ENCODE assay signal across 30 cellular contexts in genomic region chr2:43948370-43948769, GRCh38. TPM values are rescaled to one million over a fixed set of nuclear protein-coding genes. Genes with fewer than 3 reads are reported as not detected.
DNase-seq lines count a peak whose midpoint lies in the region; ATAC-seq and TF ChIP-seq lines count a peak whose summit lies in the region.
"Had no signal": no experiment of that assay in that cellular context is flagged by ENCODE, and none has a peak within 500 bp of the region (broad histone marks: within the 10 kb centered on the region; RNA-seq: fewer than 3 reads in every experiment).

No MANE protein-coding gene starts in this region.

- TF ChIP-seq CTCF in Panc1 (IDR thresholded peaks at IDR 0.05): no peak

- no peaks in the 10 kb centered on the region for H3K9me3 ChIP-seq in Panc1 (ENCODE audit: control insufficient read depth, insufficient read depth, low read depth, low read length)
- H3K9me3 ChIP-seq: BLaER1 treated with 17β-estradiol and CSF1 and Interleukin-3, amounts not matched to agents 10 nM and 100 nM; gastroesophageal sphincter; right lobe of liver; tibial artery had no signal

- in situ Hi-C loops in Panc1 (cut with HindIII; ENCODE audit: low pct_unique_long_range_greater_than_20kb, low sequenced_read_pairs): no loop called here

- ATAC-seq in Panc1 (no peak), HG03571 (IDR thresholded peaks at IDR 0.05; ENCODE audit: unreplicated experiment) (no peak), GM19455 (IDR thresholded peaks at IDR 0.05; ENCODE audit: unreplicated experiment) (no peak)
- ATAC-seq: activated naive CD4-positive, alpha-beta T cell treated with anti-CD3 and anti-CD28 coated beads, Interleukin-2, amount 50 U/mL, for 72 hours; gastroesophageal sphincter; GM12878; left lobe of liver; right lobe of liver; Right ventricle myocardium inferior had no signal

- H3K27me3 ChIP-seq in Panc1 (ENCODE audit: control insufficient read depth, insufficient read depth, low read length): no peaks in the 10 kb centered on the region
- H3K27me3 ChIP-seq: BLaER1 treated with 17β-estradiol and CSF1 and Interleukin-3, amounts not matched to agents 10 nM and 100 nM; gastroesophageal sphincter; right lobe of liver; tibial artery had no signal

- peaks cover 51% of the 10 kb centered on the region for H3K4me1 ChIP-seq in Panc1 (ENCODE audit: control insufficient read depth, insufficient read depth, low read length)
- H3K4me1 ChIP-seq: BLaER1 treated with 17β-estradiol and CSF1 and Interleukin-3, amounts not matched to agents 10 nM and 100 nM; gastroesophageal sphincter; right lobe of liver; tibial artery had no signal

- BruUV-seq in Panc1 (replicated peaks; lab: Mats Ljungman, UMichigan): no TSS peak

- peaks cover 73% of the 10 kb centered on the region for H3K36me3 ChIP-seq in Panc1 (ENCODE audit: control insufficient read depth, insufficient read depth, low read length)

- DNase-seq in HEK293T (ENCODE audit: extremely low spot score): no peak
- no peak for DNase-seq in Panc1 (ENCODE audit: low read depth, low spot score)
- DNase-seq in glomerular visceral epithelial cell (ENCODE audit: extremely low spot score): peak; percentile 48
- peak; percentile 38 for DNase-seq in renal cortical epithelial cell (ENCODE audit: low read depth)
- DNase-seq in NCI-H1092 (lab: John Stamatoyannopoulos, UW): no peak
- DNase-seq: activated CD4-positive, alpha-beta memory T cell treated with anti-CD3 and anti-CD28 coated beads, Interleukin-2, amount 10 ng/mL, durations not matched to agents 7 days and 5 days; activated CD4-positive, CD25-positive, alpha-beta regulatory T cell treated with anti-CD3 and anti-CD28 coated beads, Interleukin-2, amount 50 U/mL, for 72 hours; activated CD8-positive, alpha-beta memory T cell treated with anti-CD3 and anti-CD28 coated beads, Interleukin-2, amount 50 U/mL, for 4 hours; DMS153; effector CD4-positive, alpha-beta T cell; H9; immature natural killer cell; NCI-H1092 treated with DMSO at 0.1 percent for 48 hours; NCI-H187 treated with DMSO at 0.1 percent for 48 hours; NCI-H2171 treated with DMSO at 0.1 percent for 48 hours; NCI-H524 treated with DMSO at 0.1 percent for 48 hours; NK-92 treated with Interleukin-12 subunit alpha and Interleukin-12 subunit beta, amount 100 ng/mL, for 24 hours; right lobe of liver; stimulated activated CD4-positive, alpha-beta T cell treated with anti-CD3 and anti-CD28 coated beads, Interleukin-12 subunit alpha, Interleukin-12 subunit beta, amount 100 ng/mL, for 4 hours; stimulated activated CD4-positive, alpha-beta T cell treated with anti-CD3 and anti-CD28 coated beads, Interleukin-2, amount 100 ng/mL, for 48 hours; T-helper 2 cell; tibial artery had no signal

- H3K27ac ChIP-seq in Panc1 (ENCODE audit: low read length): peak overlapping the region; percentile 74
- H3K27ac ChIP-seq: BLaER1 treated with 17β-estradiol and CSF1 and Interleukin-3, amounts not matched to agents 10 nM and 100 nM; gastroesophageal sphincter; right lobe of liver; tibial artery had no signal

- CTCF ChIA-PET in HEK293T (lab: Yijun Ruan, JAX) (no interaction called here), Panc1 (lab: Charles Lee) (no interaction called here)

- POLR2A ChIA-PET in HEK293T (lab: Yijun Ruan, JAX) (no interaction called here), Panc1 (lab: Charles Lee) (no interaction called here)

- intact Hi-C loops in Panc1 (cut with micrococcal nuclease; ENCODE audit: unreplicated experiment): no loop called here

- no peak overlapping the region for H3K4me3 ChIP-seq in Panc1 (ENCODE audit: low read depth in 2 of 2, low read length in 2 of 2)
- H3K4me3 ChIP-seq: BLaER1 treated with 17β-estradiol and CSF1 and Interleukin-3, amounts not matched to agents 10 nM and 100 nM; gastroesophageal sphincter; GM12878; right lobe of liver; tibial artery had no signal

TF ChIP-seq in HEK293T, 16 proteins besides CTCF, POLR2A, EP300 and RAD21:
- TF ChIP-seq HDGF (IDR thresholded peaks at IDR 0.05; ENCODE audit: borderline replicate concordance): no peak
- TF ChIP-seq, protein P1, sequence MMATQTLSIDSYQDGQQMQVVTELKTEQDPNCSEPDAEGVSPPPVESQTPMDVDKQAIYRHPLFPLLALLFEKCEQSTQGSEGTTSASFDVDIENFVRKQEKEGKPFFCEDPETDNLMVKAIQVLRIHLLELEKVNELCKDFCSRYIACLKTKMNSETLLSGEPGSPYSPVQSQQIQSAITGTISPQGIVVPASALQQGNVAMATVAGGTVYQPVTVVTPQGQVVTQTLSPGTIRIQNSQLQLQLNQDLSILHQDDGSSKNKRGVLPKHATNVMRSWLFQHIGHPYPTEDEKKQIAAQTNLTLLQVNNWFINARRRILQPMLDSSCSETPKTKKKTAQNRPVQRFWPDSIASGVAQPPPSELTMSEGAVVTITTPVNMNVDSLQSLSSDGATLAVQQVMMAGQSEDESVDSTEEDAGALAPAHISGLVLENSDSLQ (IDR thresholded peaks at IDR 0.05): peak; percentile 57

RNA-seq across cellular contexts. Expression of gene LRPPRC, which starts 47.4 kb away (rescaled TPM):
- total RNA-seq in Panc1 (2021; ENCODE audit: unreplicated experiment): 207 TPM
- polyA plus RNA-seq in Panc1 (2012; ENCODE audit: insufficient read length): 118 TPM
- 69.5 and 153 TPM in 2 replicates for total RNA-seq in renal cortical epithelial cell

Comparison
In these comparisons a context has a peak if more than half of its experiments do, and no peak if none do; other contexts are left out.
1. DNase-seq: peak in glomerular visceral epithelial cell (single experiment) and renal cortical epithelial cell (single experiment); none in HEK293T (single experiment), Panc1 (single experiment) and NCI-H1092 (single experiment).